Comparison of ENCODE assay signal across 25 cellular contexts in the genomic region with DNA sequence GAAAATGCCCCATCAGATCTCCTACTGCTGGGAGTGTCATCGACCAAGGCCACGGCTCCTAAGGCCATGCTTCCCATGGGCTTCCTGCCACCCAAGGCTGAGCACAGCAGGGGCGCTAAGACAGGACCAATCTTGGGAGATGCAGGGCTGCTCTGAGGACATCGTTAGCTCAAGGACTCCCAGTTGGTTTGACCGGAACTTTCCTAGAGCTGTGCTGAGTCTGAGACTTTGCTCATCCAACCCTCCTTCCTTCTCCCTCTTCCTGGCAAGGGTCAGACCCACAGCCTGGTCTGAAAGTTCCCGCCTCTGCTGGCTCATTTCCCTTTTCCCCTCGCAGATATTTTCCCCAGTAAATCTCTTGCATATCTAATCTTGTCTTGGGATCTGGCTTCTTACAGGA. TPM values are rescaled to one million over a fixed set of nuclear protein-coding genes. Genes with fewer than 3 reads are reported as not detected.
DNase-seq lines count a peak whose midpoint lies in the region; ATAC-seq and TF ChIP-seq lines count a peak whose summit lies in the region.
"Had no signal": no experiment of that assay in that cellular context is flagged by ENCODE, and none has a peak within 500 bp of the region (broad histone marks: within the 10 kb centered on the region; RNA-seq: fewer than 3 reads in every experiment).

No MANE protein-coding gene starts in this region.

- no peaks in the 10 kb centered on the region for H3K79me1 ChIP-seq in neuronal stem cell (ENCODE audit: low read depth, low read length)

- peak overlapping the region in 5 of 11 experiments; percentile 27 to 59 (median 47); a peak in 9 of 22 replicates for H3K27ac ChIP-seq in BLaER1 treated with 17β-estradiol and CSF1 and Interleukin-3, amounts not matched to agents 10 nM and 100 nM
- H3K27ac ChIP-seq in neuronal stem cell (replicated peaks; ENCODE audit: low read length) = no peak overlapping the region
- H3K27ac ChIP-seq: body of pancreas, dorsolateral prefrontal cortex, RWPE1, SK-N-MC had no signal

- H3K4me3 Mint-ChIP-seq in T-helper 17 cell (no peak overlapping the region), type B pancreatic cell (no peak overlapping the region)
- H3K4me3 Mint-ChIP-seq: immature natural killer cell; stimulated activated naive CD8-positive, alpha-beta T cell treated with anti-CD3 and anti-CD28 coated beads, Interleukin-15, amount 100 ng/mL, for 72 hours had no signal

- H2BK15ac ChIP-seq in neuronal stem cell (ENCODE audit: low read length) = no peak overlapping the region

- H3K4me1 ChIP-seq in BLaER1 treated with 17β-estradiol and CSF1 and Interleukin-3, amounts not matched to agents 10 nM and 100 nM = peaks cover 29 to 52% (median 37%) of the 10 kb centered on the region in 10 experiments
- H3K4me1 ChIP-seq in neuronal stem cell (ENCODE audit: control insufficient read depth in 2 of 2, insufficient read depth in 1 of 2, low read depth in 1 of 2, low read length in 2 of 2) = peaks cover 14 to 17% of the 10 kb centered on the region in 2 donors
- H3K4me1 ChIP-seq: body of pancreas had no signal

- H3K18ac ChIP-seq in neuronal stem cell (ENCODE audit: low read length) = peak overlapping the region; percentile 24

- H4K8ac ChIP-seq in neuronal stem cell (ENCODE audit: low read depth, low read length) = no peak overlapping the region

- no peaks in the 10 kb centered on the region for H4K20me1 ChIP-seq in BLaER1 treated with 17β-estradiol and CSF1 and Interleukin-3, amounts not matched to agents 10 nM and 100 nM

- H2AK5ac ChIP-seq in neuronal stem cell (ENCODE audit: low read depth, low read length) = no peak overlapping the region

- no peaks in the 10 kb centered on the region for H3K27me3 ChIP-seq in BLaER1 treated with 17β-estradiol and CSF1 and Interleukin-3, amounts not matched to agents 10 nM and 100 nM
- no peaks in the 10 kb centered on the region for H3K27me3 ChIP-seq in neuronal stem cell (ENCODE audit: control insufficient read depth in 3 of 3, insufficient read depth in 3 of 3, low read depth in 1 of 3, low read length in 3 of 3)
- H3K27me3 ChIP-seq: body of pancreas, vagina had no signal

- no peaks in the 10 kb centered on the region for H3K36me3 ChIP-seq in BLaER1 treated with 17β-estradiol and CSF1 and Interleukin-3, amounts not matched to agents 10 nM and 100 nM
- no peaks in the 10 kb centered on the region for H3K36me3 ChIP-seq in neuronal stem cell (replicated peaks in 1 of 2; ENCODE audit: control insufficient read depth in 2 of 2, insufficient read depth in 2 of 2, low read length in 2 of 2)
- H3K36me3 ChIP-seq: vagina had no signal

- intact Hi-C loops in left cardiac atrium (cut with DNase I) = no loop called here

- peak overlapping the region; percentile 92 for H3K27ac Mint-ChIP-seq in T-helper 17 cell
- H3K27ac Mint-ChIP-seq in type B pancreatic cell = no peak overlapping the region
- H3K27ac Mint-ChIP-seq: stimulated activated naive CD8-positive, alpha-beta T cell treated with anti-CD3 and anti-CD28 coated beads, Interleukin-15, amount 100 ng/mL, for 72 hours had no signal

- H2BK120ac ChIP-seq in neuronal stem cell (ENCODE audit: low read depth, low read length) = no peak overlapping the region

- H3K36me3 Mint-ChIP-seq in T-helper 17 cell (ENCODE audit: low read depth) (peaks cover 2% of the 10 kb centered on the region), type B pancreatic cell (no peaks in the 10 kb centered on the region)
- H3K36me3 Mint-ChIP-seq: immature natural killer cell had no signal

- peak overlapping the region in 1 of 11 experiments; percentile 4; a peak in 2 of 22 replicates for H3K9ac ChIP-seq in BLaER1 treated with 17β-estradiol and CSF1 and Interleukin-3, amounts not matched to agents 10 nM and 100 nM
- H3K9ac ChIP-seq in neuronal stem cell (ENCODE audit: low read depth, low read length, poor library complexity) = no peak overlapping the region

- H3K27me3 Mint-ChIP-seq in T-helper 17 cell (peaks cover 32% of the 10 kb centered on the region), type B pancreatic cell (peaks cover 8% of the 10 kb centered on the region)

- no peak for TF ChIP-seq CTCF in type B pancreatic cell (conservative IDR thresholded peaks at IDR 0.05)

- H2BK5ac ChIP-seq in neuronal stem cell (ENCODE audit: low read length) = no peak overlapping the region

- WGBS in neuronal stem cell (ENCODE audit: extremely low coverage in 2 of 2, insufficient read length in 2 of 2, insufficient replicate concordance in 1 of 2), 2 donors = no CpG with 5 or more reads among the region's 7 CpGs

- peak overlapping the region in 2 of 10 experiments; percentile 4 to 36; a peak in 2 of 20 replicates for H3K4me3 ChIP-seq in BLaER1 treated with 17β-estradiol and CSF1 and Interleukin-3, amounts not matched to agents 10 nM and 100 nM
- H3K4me3 ChIP-seq in neuronal stem cell (ENCODE audit: low read length in 2 of 2) = peak overlapping the region in 1 of 2 donors; percentile 4
- H3K4me3 ChIP-seq: body of pancreas, dorsolateral prefrontal cortex, SK-N-MC, vagina had no signal

- ATAC-seq in T-helper 17 cell (no peak), left cardiac atrium (peak; percentile 53 to 67), HG03045 (IDR thresholded peaks at IDR 0.05; ENCODE audit: unreplicated experiment) (no peak)
- ATAC-seq: body of pancreas, left colon had no signal

- no peak overlapping the region for H3K4ac ChIP-seq in neuronal stem cell (ENCODE audit: low read length)

- DNase-seq in T-helper 17 cell = no peak
- no peak for DNase-seq in left cardiac atrium
- no peak for DNase-seq in neuronal stem cell (ENCODE audit: low spot score)
- DNase-seq in NCI-H2081 (lab: John Stamatoyannopoulos, UW) = no peak
- DNase-seq in type B pancreatic cell (ENCODE audit: extremely low spot score, unreplicated experiment) = no peak
- DNase-seq: activated CD4-positive, alpha-beta T cell treated with anti-CD3 and anti-CD28 coated beads, Interleukin-2, amount 50 U/mL, for 4 hours; activated CD4-positive, CD25-positive, alpha-beta regulatory T cell; activated naive CD4-positive, alpha-beta T cell treated with Interleukin-2 at 50 U/mL for 16 hours; activated T-cell treated with anti-CD3 and anti-CD28 coated beads, Interleukin-2, amount 50 U/mL, for 48 hours; body of pancreas; COR-L47; DMS53; left colon; NCI-H446; nucleus accumbens; stimulated activated CD4-positive, alpha-beta T cell treated with anti-CD3 and anti-CD28 coated beads, Interleukin-1b, Interleukin-23, amount 100 ng/mL, for 48 hours; stimulated activated naive CD8-positive, alpha-beta T cell treated with anti-CD3 and anti-CD28 coated beads, Interleukin-15, amount 100 ng/mL, for 72 hours; T-helper 1 cell had no signal

- H3K23ac ChIP-seq in neuronal stem cell (ENCODE audit: low read depth, low read length, poor library complexity) = no peak overlapping the region

- H4K91ac ChIP-seq in neuronal stem cell (ENCODE audit: low read depth, low read length, poor library complexity) = no peak overlapping the region

- H3K14ac ChIP-seq in neuronal stem cell (ENCODE audit: low read length) = no peak overlapping the region

- H3K4me1 Mint-ChIP-seq in T-helper 17 cell (peaks cover 18% of the 10 kb centered on the region), type B pancreatic cell (ENCODE audit: unreplicated experiment) (peaks cover 34% of the 10 kb centered on the region)

- H3K4me2 ChIP-seq in BLaER1 treated with 17β-estradiol and CSF1 and Interleukin-3, amounts not matched to agents 10 nM and 100 nM = peak overlapping the region; percentile 63 to 94 (median 80)
- H3K4me2 ChIP-seq in neuronal stem cell (ENCODE audit: insufficient read depth, low read length, poor library complexity, severe bottlenecking) = no peak overlapping the region

- no peak overlapping the region for H2BK12ac ChIP-seq in neuronal stem cell (ENCODE audit: low read length)

- H3K9me3 ChIP-seq in BLaER1 treated with 17β-estradiol and CSF1 and Interleukin-3, amounts not matched to agents 10 nM and 100 nM (replicated peaks in 1 of 11) = no peaks in the 10 kb centered on the region
- no peaks in the 10 kb centered on the region for H3K9me3 ChIP-seq in T-helper 17 cell (ENCODE audit: control insufficient read depth, low read length, poor library complexity, severe bottlenecking)
- no peaks in the 10 kb centered on the region for H3K9me3 ChIP-seq in neuronal stem cell (replicated peaks in 1 of 2; ENCODE audit: control insufficient read depth in 2 of 2, insufficient read depth in 1 of 2, low read depth in 1 of 2, low read length in 2 of 2)
- H3K9me3 ChIP-seq: body of pancreas, vagina had no signal

- no peak overlapping the region for H2AFZ ChIP-seq in neuronal stem cell (ENCODE audit: low read length)

- H3K9me3 Mint-ChIP-seq in type B pancreatic cell = no peaks in the 10 kb centered on the region
- H3K9me3 Mint-ChIP-seq: immature natural killer cell; stimulated activated naive CD8-positive, alpha-beta T cell treated with anti-CD3 and anti-CD28 coated beads, Interleukin-15, amount 100 ng/mL, for 72 hours had no signal

RNA-seq across cellular contexts. Expression of gene EPHB3, which starts 57.2 kb away (rescaled TPM):
- under 1 TPM in 1 of 2 donors, not detected in 1; 0.35 TPM for total RNA-seq in T-helper 17 cell
- 1 to 10 TPM; 1.6 to 1.7 TPM for total RNA-seq in left cardiac atrium
- 3.8 TPM for polyA plus RNA-seq in neuronal stem cell (2013, experiment 1 of 2)
- 4.3 TPM for polyA plus RNA-seq in neuronal stem cell (2013, experiment 2 of 2)
- total RNA-seq in type B pancreatic cell (ENCODE audit: low replicate concordance) = 57.7 and 65.0 TPM in 2 replicates

Comparison
In these comparisons a context has a peak if more than half of its experiments do, and no peak if none do; other contexts are left out.
1. ATAC-seq: peak in left cardiac atrium (2 of 2); none in T-helper 17 cell (single experiment) and HG03045 (single experiment).
2. RNA of gene EPHB3, which starts 57.2 kb away (total RNA-seq): 57.7 to 65.0 TPM in type B pancreatic cell; 1.6 to 1.7 TPM in left cardiac atrium and 0.35 TPM in T-helper 17 cell; every median in the first group is over 10 times any median in the second.